ENCODE assay signal across 20 cellular contexts in genomic region chr7:144659211-144659610, GRCh38.
"Had no signal": no experiment of that assay in that cellular context is flagged by ENCODE, and none has a peak within 500 bp of the region (broad histone marks: within the 10 kb centered on the region; RNA-seq: fewer than 3 reads in every experiment).

No MANE protein-coding gene starts in this region.

- H3K27ac Mint-ChIP-seq: immature natural killer cell; naive thymus-derived CD4-positive, alpha-beta T cell; natural killer cell treated with Interleukin-12 subunit alpha and Interleukin-12 subunit beta and Interleukin-15 and Interleukin-18, amount 100 ng/mL, for 72 hours; progenitor cell of endocrine pancreas; stimulated activated memory B cell treated with anti-CD40 and anti-IgM and Interleukin-4, amounts not matched to agents 10 μg/mL and 1 μg/mL and 100 μg/mL, for 72 hours; stimulated activated naive CD8-positive, alpha-beta T cell treated with anti-CD3 and anti-CD28 coated beads, Interleukin-15, amount 100 ng/mL, for 72 hours; type B pancreatic cell had no signal

- DNase-seq: hypothalamus; immature natural killer cell; left ventricle myocardium inferior; midbrain; mucosa of descending colon; naive thymus-derived CD4-positive, alpha-beta T cell; ovary; right lobe of liver; stimulated activated CD4-positive, alpha-beta T cell treated with anti-CD3 and anti-CD28 coated beads, Interleukin-1b, Interleukin-23, amount 100 ng/mL, for 48 hours; stimulated activated CD4-positive, alpha-beta T cell treated with anti-CD3 and anti-CD28 coated beads, Interleukin-2, amount 100 ng/mL, for 48 hours; stimulated activated CD4-positive, alpha-beta T cell treated with anti-CD3 and anti-CD28 coated beads, Interleukin-4, amount 100 ng/mL, for 4 hours; stimulated activated CD8-positive, alpha-beta memory T cell treated with anti-CD3 and anti-CD28 coated beads, Interleukin-4, amount 100 ng/mL, for 48 hours; stimulated activated naive CD4-positive, alpha-beta T cell treated with Interleukin-2 at 50 U/mL for 16 hours; stimulated activated naive CD8-positive, alpha-beta T cell treated with anti-CD3 and anti-CD28 coated beads, Interleukin-15, amount 100 ng/mL, for 72 hours; substantia nigra; uterus had no signal

- H3K4me3 Mint-ChIP-seq: immature natural killer cell; naive thymus-derived CD4-positive, alpha-beta T cell; natural killer cell treated with Interleukin-12 subunit alpha and Interleukin-12 subunit beta and Interleukin-15 and Interleukin-18, amount 100 ng/mL, for 72 hours; stimulated activated memory B cell treated with anti-CD40 and anti-IgM and Interleukin-4, amounts not matched to agents 10 μg/mL and 1 μg/mL and 100 μg/mL, for 72 hours; stimulated activated naive CD8-positive, alpha-beta T cell treated with anti-CD3 and anti-CD28 coated beads, Interleukin-15, amount 100 ng/mL, for 72 hours; type B pancreatic cell had no signal

- H3K4me1 Mint-ChIP-seq: stimulated activated naive CD8-positive, alpha-beta T cell treated with anti-CD3 and anti-CD28 coated beads, Interleukin-15, amount 100 ng/mL, for 72 hours had no signal

- H3K27me3 Mint-ChIP-seq: naive thymus-derived CD4-positive, alpha-beta T cell; natural killer cell treated with Interleukin-12 subunit alpha and Interleukin-12 subunit beta and Interleukin-15 and Interleukin-18, amount 100 ng/mL, for 72 hours; progenitor cell of endocrine pancreas; stimulated activated memory B cell treated with anti-CD40 and anti-IgM and Interleukin-4, amounts not matched to agents 10 μg/mL and 1 μg/mL and 100 μg/mL, for 72 hours; stimulated activated naive CD8-positive, alpha-beta T cell treated with anti-CD3 and anti-CD28 coated beads, Interleukin-15, amount 100 ng/mL, for 72 hours; type B pancreatic cell had no signal

- H3K36me3 Mint-ChIP-seq: natural killer cell treated with Interleukin-12 subunit alpha and Interleukin-12 subunit beta and Interleukin-15 and Interleukin-18, amount 100 ng/mL, for 72 hours; type B pancreatic cell had no signal

- H3K9me3 Mint-ChIP-seq: immature natural killer cell; natural killer cell treated with Interleukin-12 subunit alpha and Interleukin-12 subunit beta and Interleukin-15 and Interleukin-18, amount 100 ng/mL, for 72 hours; stimulated activated memory B cell treated with anti-CD40 and anti-IgM and Interleukin-4, amounts not matched to agents 10 μg/mL and 1 μg/mL and 100 μg/mL, for 72 hours; stimulated activated naive CD8-positive, alpha-beta T cell treated with anti-CD3 and anti-CD28 coated beads, Interleukin-15, amount 100 ng/mL, for 72 hours; type B pancreatic cell had no signal
